ENCODE assay signal across 8 cellular contexts in the genomic region with DNA sequence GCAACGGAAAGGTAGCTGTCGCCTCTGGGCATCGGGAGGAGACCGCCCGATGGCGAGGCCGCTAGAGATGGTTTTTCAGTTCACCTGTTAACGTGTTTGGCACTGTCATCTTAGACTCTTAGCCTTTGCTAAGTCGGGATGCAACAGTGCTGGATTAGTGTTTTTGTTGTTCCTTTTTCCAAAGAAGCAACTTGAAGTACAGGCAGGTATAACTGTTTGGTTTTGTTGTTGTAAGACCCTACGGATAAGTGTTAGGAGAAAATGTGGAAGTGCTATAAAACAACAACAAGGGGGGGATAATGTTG. TPM values are rescaled to one million over a fixed set of nuclear protein-coding genes. Genes with fewer than 3 reads are reported as not detected.
DNase-seq lines count a peak whose midpoint lies in the region; ATAC-seq and TF ChIP-seq lines count a peak whose summit lies in the region.

No MANE protein-coding gene starts in this region.

- DNase-seq in activated naive CD4-positive, alpha-beta T cell treated with Interleukin-2 at 50 U/mL for 16 hours = no peak
- DNase-seq in Panc1 (ENCODE audit: low read depth, low spot score) (no peak), endodermal cell (no peak), kidney tubule cell (ENCODE audit: low spot score) (no peak)
- DNase-seq in NK-92 treated with Interleukin-12 subunit alpha and Interleukin-12 subunit beta, amount 100 ng/mL, for 24 hours (lab: John Stamatoyannopoulos, UW) = no peak

- H3K9me2 ChIP-seq in neural cell (ENCODE audit: insufficient read depth, low read length) = no peaks in the 10 kb centered on the region

- no peaks in the 10 kb centered on the region; the same call in 1 of the 2 replicates for H3K36me3 ChIP-seq in Panc1 (ENCODE audit: control insufficient read depth, insufficient read depth, low read length)
- H3K36me3 ChIP-seq in endodermal cell (ENCODE audit: control insufficient read depth, insufficient read depth, low read length) = peaks cover 45% of the 10 kb centered on the region
- H3K36me3 ChIP-seq in neural cell (ENCODE audit: insufficient read depth, low read length) = no peaks in the 10 kb centered on the region

- H3K9ac ChIP-seq in endodermal cell (ENCODE audit: extremely low read depth, low read length, poor library complexity, severe bottlenecking) (peak overlapping the region; percentile 99), neural cell (ENCODE audit: low read length) (peak overlapping the region; percentile 80)

- H3K27me3 Mint-ChIP-seq in activated naive CD4-positive, alpha-beta T cell treated with anti-CD3 and anti-CD28 coated beads, Interleukin-2, amount 50 U/mL, for 24 hours = no peaks in the 10 kb centered on the region
- no peaks in the 10 kb centered on the region for H3K27me3 Mint-ChIP-seq in endodermal cell (ENCODE audit: insufficient read depth)

- TF ChIP-seq RAD21 in neural cell (conservative IDR thresholded peaks at IDR 0.05) = no peak

- H3K27me3 ChIP-seq in Panc1 (ENCODE audit: control insufficient read depth, insufficient read depth, low read length) (no peaks in the 10 kb centered on the region), endodermal cell (ENCODE audit: control insufficient read depth, insufficient read depth, low read length, poor library complexity, severe bottlenecking) (no peaks in the 10 kb centered on the region), neural cell (ENCODE audit: insufficient read depth, low read depth, low read length) (no peaks in the 10 kb centered on the region)

- H3K4me3 ChIP-seq in Panc1 (ENCODE audit: low read depth in 2 of 2, low read length in 2 of 2) (peak overlapping the region; percentile 95 to 96), endodermal cell (ENCODE audit: low read length) (peak overlapping the region; percentile 99), neural cell (ENCODE audit: low read length) (peak overlapping the region; percentile 73)

- in situ Hi-C loops in Panc1 (cut with HindIII; ENCODE audit: low pct_unique_long_range_greater_than_20kb, low sequenced_read_pairs) = no loop called here

- no peak for TF ChIP-seq CTCF in Panc1 (IDR thresholded peaks at IDR 0.05)
- TF ChIP-seq CTCF in endodermal cell (conservative IDR thresholded peaks at IDR 0.05) = no peak
- no peak for TF ChIP-seq CTCF in neural cell (IDR thresholded peaks at IDR 0.05; ENCODE audit: poor library complexity, severe bottlenecking)

- H3K27ac ChIP-seq in Panc1 (ENCODE audit: low read length) (peak overlapping the region; percentile 99), endodermal cell (ENCODE audit: low read depth, low read length) (peak overlapping the region; percentile 93), neural cell (ENCODE audit: low read length) (peak overlapping the region; percentile 88)

- CTCF ChIA-PET in Panc1 (lab: Charles Lee) = no interaction called here

- intact Hi-C loops in Panc1 (cut with micrococcal nuclease; ENCODE audit: unreplicated experiment) = no loop called here

- H3K36me3 Mint-ChIP-seq in activated naive CD4-positive, alpha-beta T cell treated with anti-CD3 and anti-CD28 coated beads, Interleukin-2, amount 50 U/mL, for 24 hours = no peaks in the 10 kb centered on the region
- peaks cover 47% of the 10 kb centered on the region for H3K36me3 Mint-ChIP-seq in endodermal cell (ENCODE audit: low read depth)

- peak overlapping the region; percentile 97 for H3K27ac Mint-ChIP-seq in activated naive CD4-positive, alpha-beta T cell treated with anti-CD3 and anti-CD28 coated beads, Interleukin-2, amount 50 U/mL, for 24 hours
- peak overlapping the region; percentile 97 for H3K27ac Mint-ChIP-seq in endodermal cell

- H4K20me1 ChIP-seq in neural cell (ENCODE audit: insufficient read depth) = no peaks in the 10 kb centered on the region

- H3K4me2 ChIP-seq in neural cell (ENCODE audit: low read length) = peak overlapping the region; percentile 72

- H3K9me3 ChIP-seq in Panc1 (ENCODE audit: control insufficient read depth, insufficient read depth, low read depth, low read length) = no peaks in the 10 kb centered on the region
- peaks cover 34% of the 10 kb centered on the region for H3K9me3 ChIP-seq in endodermal cell (ENCODE audit: control insufficient read depth, low read length)
- no peaks in the 10 kb centered on the region for H3K9me3 ChIP-seq in neural cell (ENCODE audit: low read length)

- peaks cover 16% of the 10 kb centered on the region for H3K4me1 ChIP-seq in Panc1 (ENCODE audit: control insufficient read depth, insufficient read depth, low read length)
- H3K4me1 ChIP-seq in endodermal cell (ENCODE audit: control insufficient read depth, insufficient read depth, low read length) = no peaks in the 10 kb centered on the region

- POLR2A ChIA-PET in Panc1 (lab: Charles Lee) = no interaction called here

- H3K4me3 Mint-ChIP-seq in activated naive CD4-positive, alpha-beta T cell treated with anti-CD3 and anti-CD28 coated beads, Interleukin-2, amount 50 U/mL, for 24 hours = peak overlapping the region; percentile 98
- peak overlapping the region; percentile 94 for H3K4me3 Mint-ChIP-seq in endodermal cell

- H3K4me1 Mint-ChIP-seq in activated naive CD4-positive, alpha-beta T cell treated with anti-CD3 and anti-CD28 coated beads, Interleukin-2, amount 50 U/mL, for 24 hours = peaks cover 66% of the 10 kb centered on the region
- H3K4me1 Mint-ChIP-seq in endodermal cell = peaks cover 9% of the 10 kb centered on the region

- peak; percentile 18 for ATAC-seq in HG02763 (IDR thresholded peaks at IDR 0.05; ENCODE audit: unreplicated experiment)
- ATAC-seq in Panc1 = peak; percentile 25

- H3K9me3 Mint-ChIP-seq in activated naive CD4-positive, alpha-beta T cell treated with anti-CD3 and anti-CD28 coated beads, Interleukin-2, amount 50 U/mL, for 24 hours = no peaks in the 10 kb centered on the region
- H3K9me3 Mint-ChIP-seq in endodermal cell = peaks cover 43% of the 10 kb centered on the region

- peak overlapping the region; percentile 61 for H2AFZ ChIP-seq in neural cell (ENCODE audit: low read depth, low read length)

- H3F3A ChIP-seq in neural cell (ENCODE audit: insufficient read depth, low read length, poor library complexity, severe bottlenecking) = no peaks in the 10 kb centered on the region

- WGBS in endodermal cell (ENCODE audit: insufficient coverage in 1 of 2, insufficient read length in 1 of 2), 2 experiments = 5 to 6% methylated on average over 10 of the region's 10 CpGs

- no peak for TF ChIP-seq EP300 in neural cell (conservative IDR thresholded peaks at IDR 0.05; ENCODE audit: poor library complexity, severe bottlenecking)

- BruUV-seq in Panc1 (replicated peaks; lab: Mats Ljungman, UMichigan) = TSS peak; percentile 87

- H3K79me2 ChIP-seq in neural cell (replicated peaks; ENCODE audit: insufficient read depth, low read length) = peaks cover 35% of the 10 kb centered on the region

TF ChIP-seq in neural cell, 6 proteins besides CTCF, POLR2A, EP300 and RAD21:
- no peak for TF ChIP-seq SMC3 (conservative IDR thresholded peaks at IDR 0.05; ENCODE audit: poor library complexity)
- TF ChIP-seq MXI1 (conservative IDR thresholded peaks at IDR 0.05; ENCODE audit: poor library complexity, severe bottlenecking) = no peak
- TF ChIP-seq, protein P1, sequence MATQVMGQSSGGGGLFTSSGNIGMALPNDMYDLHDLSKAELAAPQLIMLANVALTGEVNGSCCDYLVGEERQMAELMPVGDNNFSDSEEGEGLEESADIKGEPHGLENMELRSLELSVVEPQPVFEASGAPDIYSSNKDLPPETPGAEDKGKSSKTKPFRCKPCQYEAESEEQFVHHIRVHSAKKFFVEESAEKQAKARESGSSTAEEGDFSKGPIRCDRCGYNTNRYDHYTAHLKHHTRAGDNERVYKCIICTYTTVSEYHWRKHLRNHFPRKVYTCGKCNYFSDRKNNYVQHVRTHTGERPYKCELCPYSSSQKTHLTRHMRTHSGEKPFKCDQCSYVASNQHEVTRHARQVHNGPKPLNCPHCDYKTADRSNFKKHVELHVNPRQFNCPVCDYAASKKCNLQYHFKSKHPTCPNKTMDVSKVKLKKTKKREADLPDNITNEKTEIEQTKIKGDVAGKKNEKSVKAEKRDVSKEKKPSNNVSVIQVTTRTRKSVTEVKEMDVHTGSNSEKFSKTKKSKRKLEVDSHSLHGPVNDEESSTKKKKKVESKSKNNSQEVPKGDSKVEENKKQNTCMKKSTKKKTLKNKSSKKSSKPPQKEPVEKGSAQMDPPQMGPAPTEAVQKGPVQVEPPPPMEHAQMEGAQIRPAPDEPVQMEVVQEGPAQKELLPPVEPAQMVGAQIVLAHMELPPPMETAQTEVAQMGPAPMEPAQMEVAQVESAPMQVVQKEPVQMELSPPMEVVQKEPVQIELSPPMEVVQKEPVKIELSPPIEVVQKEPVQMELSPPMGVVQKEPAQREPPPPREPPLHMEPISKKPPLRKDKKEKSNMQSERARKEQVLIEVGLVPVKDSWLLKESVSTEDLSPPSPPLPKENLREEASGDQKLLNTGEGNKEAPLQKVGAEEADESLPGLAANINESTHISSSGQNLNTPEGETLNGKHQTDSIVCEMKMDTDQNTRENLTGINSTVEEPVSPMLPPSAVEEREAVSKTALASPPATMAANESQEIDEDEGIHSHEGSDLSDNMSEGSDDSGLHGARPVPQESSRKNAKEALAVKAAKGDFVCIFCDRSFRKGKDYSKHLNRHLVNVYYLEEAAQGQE (IDR thresholded peaks at IDR 0.05; ENCODE audit: borderline replicate concordance) = no peak
- no peak for TF ChIP-seq EZH2 (IDR thresholded peaks at IDR 0.05; ENCODE audit: borderline replicate concordance, insufficient read depth, low read length, poor library complexity, severe bottlenecking)
- TF ChIP-seq POLR2AphosphoS5 (IDR thresholded peaks at IDR 0.05) = no peak
- no peak for TF ChIP-seq TAF1 (IDR thresholded peaks at IDR 0.05; ENCODE audit: low read depth)

RNA-seq across cellular contexts. Expression of a gene that starts 0.7 kb away (rescaled TPM):
- total RNA-seq in Panc1 (2021; ENCODE audit: unreplicated experiment) (20.1 TPM), endodermal cell (100 to 1,000 TPM in 1 of 2 donors, 10 to 100 TPM in 1; 77.8 to 141 TPM)
- polyA plus RNA-seq in Panc1 (2012; ENCODE audit: insufficient read length) = 6.7 TPM
- 40.4 TPM for polyA plus RNA-seq in endodermal cell (2013, experiment 1 of 2)
- polyA plus RNA-seq in endodermal cell (2013, experiment 2 of 2) = 49.8 TPM
- polyA plus RNA-seq in neural cell = 5.2 and 7.9 TPM in 2 replicates
- polyA minus RNA-seq in neural cell = 17.3 and 17.8 TPM in 2 replicates
